23 cellular contexts compared by ENCODE assay signal in genomic region chr6:154394571-154394970, GRCh38.
"Had no signal": no experiment of that assay in that cellular context is flagged by ENCODE, and none has a peak within 500 bp of the region (broad histone marks: within the 10 kb centered on the region; RNA-seq: fewer than 3 reads in every experiment).

No MANE protein-coding gene starts in this region.

- DNase-seq: colonic mucosa; dermis blood vessel endothelial cell; esophagus squamous epithelium; foreskin fibroblast; heart left ventricle; hippocampal formation; left colon; left ventricle myocardium superior; mucosa of descending colon; naive thymus-derived CD8-positive, alpha-beta T cell; nucleus accumbens; ovary; retina; small intestine; stimulated activated CD4-positive, alpha-beta T cell treated with anti-CD3 and anti-CD28 coated beads, Interleukin-12 subunit alpha, Interleukin-12 subunit beta, amount 100 ng/mL, for 4 hours; stomach; tibial artery; upper lobe of left lung; uterus had no signal

- H3K9ac ChIP-seq: neural progenitor cell had no signal

- ATAC-seq: heart left ventricle; left colon; left ventricle myocardium superior; mucosa of descending colon; naive thymus-derived CD8-positive, alpha-beta T cell had no signal

- H3K36me3 ChIP-seq: colonic mucosa, esophagus squamous epithelium, heart left ventricle, neural progenitor cell, ovary, prostate gland, stomach, suprapubic skin, upper lobe of left lung, uterus had no signal

- H3K36me3 Mint-ChIP-seq: naive thymus-derived CD8-positive, alpha-beta T cell had no signal

- H3K4me3 ChIP-seq: colonic mucosa, esophagus squamous epithelium, heart left ventricle, lung, mucosa of descending colon, neural progenitor cell, ovary, prostate gland, stomach, suprapubic skin, tibial artery, upper lobe of left lung, uterus had no signal

- H3K4me3 Mint-ChIP-seq: naive thymus-derived CD8-positive, alpha-beta T cell; neural progenitor cell had no signal

- H3K27ac Mint-ChIP-seq: neural progenitor cell had no signal

- H3K27ac ChIP-seq: colonic mucosa, esophagus squamous epithelium, heart left ventricle, neural progenitor cell, ovary, prostate gland, stomach, suprapubic skin, tibial artery, upper lobe of left lung, uterus had no signal

- H3K4me1 ChIP-seq: colonic mucosa, esophagus squamous epithelium, neural progenitor cell, prostate gland, stomach, suprapubic skin, tibial artery, upper lobe of left lung, uterus had no signal

- H2AFZ ChIP-seq: neural progenitor cell had no signal

- H3K4me2 ChIP-seq: neural progenitor cell had no signal

- H3K9me3 ChIP-seq: colonic mucosa, esophagus squamous epithelium, mucosa of descending colon, ovary, prostate gland, stomach, suprapubic skin, tibial artery, upper lobe of left lung, uterus had no signal

- H3K27me3 ChIP-seq: colonic mucosa, esophagus squamous epithelium, heart left ventricle, neural progenitor cell, ovary, stomach, suprapubic skin, tibial artery, upper lobe of left lung, uterus had no signal
